In the genomic region with DNA sequence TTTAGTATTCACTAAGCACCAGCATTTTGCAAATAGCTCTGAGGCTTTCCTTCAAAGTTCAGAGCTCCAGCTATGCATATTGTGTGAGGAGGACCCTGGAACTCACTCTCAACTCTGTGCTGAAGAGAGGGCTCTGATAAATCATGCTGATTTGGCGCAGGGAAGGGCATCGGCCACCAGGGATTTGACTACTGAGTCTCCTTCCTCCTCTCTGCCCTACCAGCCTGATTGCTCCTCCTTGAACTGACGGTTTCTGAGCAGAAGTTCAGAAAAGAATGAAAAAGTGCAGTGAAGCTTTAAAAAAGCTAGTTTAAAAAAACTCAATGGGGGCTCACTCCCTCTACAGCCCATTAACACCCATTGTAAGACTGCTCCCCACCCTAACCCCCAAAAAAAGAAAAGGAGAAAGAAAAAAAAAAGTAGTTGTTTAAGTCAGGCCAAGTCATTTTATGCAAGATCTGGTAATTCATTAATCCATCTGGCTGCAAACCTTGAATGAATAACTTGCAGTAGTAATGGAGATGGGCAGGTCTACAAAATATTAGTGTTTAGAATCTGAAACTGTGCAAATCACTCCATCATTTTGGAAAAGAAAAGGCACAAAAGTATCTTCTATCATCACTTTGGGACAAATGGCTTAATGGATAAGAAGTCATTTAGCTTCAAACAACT, we compare ENCODE assay signal across 30 cellular contexts. TPM values are rescaled to one million over a fixed set of nuclear protein-coding genes. Genes with fewer than 3 reads are reported as not detected.
DNase-seq lines count a peak whose midpoint lies in the region; ATAC-seq and TF ChIP-seq lines count a peak whose summit lies in the region.
"Had no signal": no experiment of that assay in that cellular context is flagged by ENCODE, and none has a peak within 500 bp of the region (broad histone marks: within the 10 kb centered on the region; RNA-seq: fewer than 3 reads in every experiment).

No MANE protein-coding gene starts in this region.

- H3K4me2 ChIP-seq in H9 (ENCODE audit: insufficient read depth, insufficient read length, low read length) (no peak overlapping the region), hepatocyte (peak overlapping the region; percentile 30)
- H3K4me2 ChIP-seq: BLaER1 treated with 17β-estradiol and CSF1 and Interleukin-3, amounts not matched to agents 10 nM and 100 nM had no signal

- peaks cover 19% of the 10 kb centered on the region for H3K4me1 ChIP-seq in H9 (ENCODE audit: insufficient read depth, low read length)
- H3K4me1 ChIP-seq in hepatocyte (ENCODE audit: insufficient read depth) = peaks cover 36% of the 10 kb centered on the region
- peaks cover 28 to 49% of the 10 kb centered on the region in 2 donors for H3K4me1 ChIP-seq in mucosa of rectum (ENCODE audit: control insufficient read depth in 2 of 2, insufficient read depth in 2 of 2, low read length in 2 of 2)
- H3K4me1 ChIP-seq: BLaER1 treated with 17β-estradiol and CSF1 and Interleukin-3, amounts not matched to agents 10 nM and 100 nM; HAP-1 had no signal

- H2BK120ac ChIP-seq in H9 (ENCODE audit: low read depth, low read length, poor library complexity, severe bottlenecking) = no peak overlapping the region

- H3K9me3 ChIP-seq in H9 (ENCODE audit: control insufficient read depth, low read depth, low read length) (no peaks in the 10 kb centered on the region), hepatocyte (ENCODE audit: low read depth) (no peaks in the 10 kb centered on the region), mucosa of rectum (ENCODE audit: control insufficient read depth in 2 of 2, low read length in 2 of 2) (no peaks in the 10 kb centered on the region)
- H3K9me3 ChIP-seq: BLaER1 treated with 17β-estradiol and CSF1 and Interleukin-3, amounts not matched to agents 10 nM and 100 nM; HAP-1; tibial nerve had no signal

- H3K79me2 ChIP-seq in H9 (ENCODE audit: insufficient read depth, low read length) = no peaks in the 10 kb centered on the region
- H3K79me2 ChIP-seq in hepatocyte = no peaks in the 10 kb centered on the region

- H3K18ac ChIP-seq in H9 (ENCODE audit: insufficient read length, low read depth, low read length) = no peak overlapping the region

- H3K4me3 ChIP-seq in hepatocyte (no peak overlapping the region), mucosa of rectum (ENCODE audit: low read length in 2 of 2) (peak overlapping the region in 1 of 2 donors; percentile 32)
- H3K4me3 ChIP-seq: BLaER1 treated with 17β-estradiol and CSF1 and Interleukin-3, amounts not matched to agents 10 nM and 100 nM; HAP-1; tibial nerve had no signal

- no peak overlapping the region for H2BK12ac ChIP-seq in H9 (ENCODE audit: insufficient read length, low read depth, low read length)

- H2AFZ ChIP-seq in H9 (ENCODE audit: low read length) (no peak overlapping the region), hepatocyte (no peak overlapping the region)

- H3K23ac ChIP-seq in H9 (ENCODE audit: insufficient read length, low read depth, low read length) = no peak overlapping the region

- H3K9ac ChIP-seq in H9 (ENCODE audit: extremely low read depth, insufficient read length, low read length) (no peak overlapping the region), mucosa of rectum (ENCODE audit: low read depth in 1 of 2, low read length in 2 of 2) (peak overlapping the region in 1 of 2 donors; percentile 26)
- H3K9ac ChIP-seq: BLaER1 treated with 17β-estradiol and CSF1 and Interleukin-3, amounts not matched to agents 10 nM and 100 nM had no signal

- no peak overlapping the region for H3T11ph ChIP-seq in H9 (ENCODE audit: low read length)

- no peak overlapping the region for H3K56ac ChIP-seq in H9 (ENCODE audit: insufficient read length, low read depth, low read length)

- H3K36me3 ChIP-seq in hepatocyte (replicated peaks; ENCODE audit: insufficient read depth, low read depth) (no peaks in the 10 kb centered on the region), mucosa of rectum (ENCODE audit: control insufficient read depth in 2 of 2, insufficient read depth in 2 of 2, low read length in 2 of 2) (peaks cover 0 to 2% of the 10 kb centered on the region in 2 donors)
- H3K36me3 ChIP-seq: BLaER1 treated with 17β-estradiol and CSF1 and Interleukin-3, amounts not matched to agents 10 nM and 100 nM; HAP-1; tibial nerve had no signal

- H3K4me3 Mint-ChIP-seq in H9 = no peak overlapping the region
- H3K4me3 Mint-ChIP-seq: activated CD8-positive, alpha-beta T cell treated with anti-CD3 and anti-CD28 coated beads for 36 hours; activated naive CD8-positive, alpha-beta T cell treated with anti-CD3 and anti-CD28 coated beads for 36 hours; naive B cell had no signal

- no peaks in the 10 kb centered on the region for H4K20me1 ChIP-seq in H9 (ENCODE audit: control insufficient read depth, insufficient read depth, insufficient read length)
- H4K20me1 ChIP-seq in hepatocyte (ENCODE audit: insufficient read depth, poor library complexity, severe bottlenecking) = no peaks in the 10 kb centered on the region
- H4K20me1 ChIP-seq: BLaER1 treated with 17β-estradiol and CSF1 and Interleukin-3, amounts not matched to agents 10 nM and 100 nM had no signal

- no peaks in the 10 kb centered on the region for H3K9me3 Mint-ChIP-seq in H9
- H3K9me3 Mint-ChIP-seq: activated CD8-positive, alpha-beta T cell treated with anti-CD3 and anti-CD28 coated beads for 36 hours; activated naive CD8-positive, alpha-beta T cell treated with anti-CD3 and anti-CD28 coated beads for 36 hours had no signal

- no peak overlapping the region for H4K5ac ChIP-seq in H9 (ENCODE audit: insufficient read length, low read depth, low read length)

- H3K14ac ChIP-seq in H9 (ENCODE audit: insufficient read depth, low read length) = no peak overlapping the region

- no peaks in the 10 kb centered on the region for H3K27me3 ChIP-seq in H9 (ENCODE audit: insufficient read depth, low read length)
- no peaks in the 10 kb centered on the region for H3K27me3 ChIP-seq in hepatocyte
- no peaks in the 10 kb centered on the region for H3K27me3 ChIP-seq in mucosa of rectum (ENCODE audit: control insufficient read depth in 2 of 2, insufficient read depth in 2 of 2, low read length in 2 of 2)
- H3K27me3 ChIP-seq: BLaER1 treated with 17β-estradiol and CSF1 and Interleukin-3, amounts not matched to agents 10 nM and 100 nM; tibial nerve had no signal

- no peaks in the 10 kb centered on the region for H3K27me3 Mint-ChIP-seq in H9 (ENCODE audit: low read depth)
- H3K27me3 Mint-ChIP-seq: activated CD8-positive, alpha-beta T cell treated with anti-CD3 and anti-CD28 coated beads for 36 hours had no signal

- H3K4me1 Mint-ChIP-seq in H9 = peaks cover 30 to 61% of the 10 kb centered on the region in 2 experiments
- H3K4me1 Mint-ChIP-seq: activated naive CD8-positive, alpha-beta T cell treated with anti-CD3 and anti-CD28 coated beads for 36 hours; naive B cell had no signal

- no peaks in the 10 kb centered on the region for H3K23me2 ChIP-seq in H9 (ENCODE audit: insufficient read length, low read depth, low read length, poor library complexity, severe bottlenecking)

- H2BK20ac ChIP-seq in H9 (ENCODE audit: low read depth, low read length, poor library complexity, severe bottlenecking) = no peak overlapping the region

- no peak overlapping the region for H2BK15ac ChIP-seq in H9 (ENCODE audit: low read depth, low read length)

- H3K9me2 ChIP-seq in hepatocyte (replicated peaks; ENCODE audit: insufficient read depth) = no peaks in the 10 kb centered on the region

- in situ Hi-C loops in ACHN (cut with HindIII; ENCODE audit: low pct_ligation_motif_present, low pct_unique_long_range_greater_than_20kb, low sequenced_read_pairs) = no loop called here

- H3K79me1 ChIP-seq in H9 (ENCODE audit: insufficient read depth, low read depth, low read length, poor library complexity, severe bottlenecking) = no peaks in the 10 kb centered on the region

- DNase-seq in ACHN (peak; percentile 70), H9 (no peak), hepatocyte (ENCODE audit: low spot score) (no peak), GOT3 (lab: John Stamatoyannopoulos, UW) (no peak), NCI-H2227 (lab: John Stamatoyannopoulos, UW; ENCODE audit: unreplicated experiment) (no peak)
- no peak for DNase-seq in activated CD4-positive, alpha-beta T cell treated with anti-CD3 and anti-CD28 coated beads for 4 hours
- DNase-seq: activated CD4-positive, alpha-beta T cell treated with anti-CD3 and anti-CD28 coated beads for 1 hour; activated CD8-positive, alpha-beta T cell treated with anti-CD3 and anti-CD28 coated beads for 36 hours; activated naive CD8-positive, alpha-beta T cell treated with anti-CD3 and anti-CD28 coated beads for 36 hours; aorta; caudate nucleus; dermis blood vessel endothelial cell; DND-41; mesenchymal stem cell; MV-4-11; naive B cell; NCI-H146; NCI-H2107; NCI-H446 treated with DMSO at 0.1 percent for 48 hours; NCI-H82; occipital lobe; retina; RPMI8226; stimulated activated CD4-positive, alpha-beta T cell treated with anti-CD3 and anti-CD28 coated beads, Interleukin-2, amount 100 ng/mL, for 24 hours; T-helper 1 cell had no signal

- no peak overlapping the region for H2BK5ac ChIP-seq in H9 (ENCODE audit: insufficient read length, low read length)

- H3K4ac ChIP-seq in H9 (ENCODE audit: low read depth, low read length) = no peak overlapping the region

- H3K27ac ChIP-seq in H9 (ENCODE audit: insufficient read length, low read depth, low read length) (no peak overlapping the region), hepatocyte (no peak overlapping the region), mucosa of rectum (ENCODE audit: low read depth in 2 of 2, low read length in 2 of 2) (peak overlapping the region; percentile 71 to 73)
- H3K27ac ChIP-seq: BLaER1 treated with 17β-estradiol and CSF1 and Interleukin-3, amounts not matched to agents 10 nM and 100 nM; tibial nerve had no signal

- ATAC-seq in GM21367 (IDR thresholded peaks at IDR 0.05; ENCODE audit: unreplicated experiment) = no peak
- ATAC-seq: activated CD8-positive, alpha-beta T cell treated with anti-CD3 and anti-CD28 coated beads for 36 hours had no signal

- H3K27ac Mint-ChIP-seq in H9 = peak overlapping the region in 2 of 3 experiments; percentile 5 to 23; a peak in 1 of 7 replicates
- H3K27ac Mint-ChIP-seq: activated CD8-positive, alpha-beta T cell treated with anti-CD3 and anti-CD28 coated beads for 36 hours; activated naive CD8-positive, alpha-beta T cell treated with anti-CD3 and anti-CD28 coated beads for 36 hours; naive B cell had no signal

- H4K91ac ChIP-seq in H9 (ENCODE audit: insufficient read length, low read depth, low read length) = no peak overlapping the region

- no CpG with 5 or more reads among the region's 3 CpGs for WGBS in H9 (ENCODE audit: extremely low coverage, insufficient read length, low lambda C conversion rate)
- 76% methylated on average over 3 of the region's 3 CpGs for WGBS in hepatocyte (ENCODE audit: low lambda C conversion rate, missing lambda C conversion rate)

- H2AK5ac ChIP-seq in H9 (ENCODE audit: insufficient read length, low read length) = no peak overlapping the region

- H3K36me3 Mint-ChIP-seq in H9 (ENCODE audit: insufficient read depth in 1 of 3, low read depth in 3 of 3) = no peaks in the 10 kb centered on the region; a peak in 1 of 7 replicates
- H3K36me3 Mint-ChIP-seq: activated naive CD8-positive, alpha-beta T cell treated with anti-CD3 and anti-CD28 coated beads for 36 hours; naive B cell had no signal

- H4K8ac ChIP-seq in H9 (replicated peaks; ENCODE audit: insufficient read length, low read depth, low read length) = no peak overlapping the region

- TF ChIP-seq CTCF in H9 (conservative IDR thresholded peaks at IDR 0.05) = peak; percentile 30; the same call in 2 of the 3 replicates
- no peak for TF ChIP-seq CTCF in hepatocyte (IDR thresholded peaks at IDR 0.05; ENCODE audit: poor library complexity)

RNA-seq across cellular contexts. Expression of gene PPARGC1A, which starts 13.3 kb away (rescaled TPM):
- total RNA-seq in H9 (2021) (1.2 and 1.7 TPM in 2 replicates), hepatocyte (16.6 and 18.7 TPM in 2 replicates)
- polyA plus RNA-seq in hepatocyte = 4.2 and 6.7 TPM in 2 replicates
- total RNA-seq: activated CD8-positive, alpha-beta T cell treated with anti-CD3 and anti-CD28 coated beads for 36 hours; activated naive CD8-positive, alpha-beta T cell treated with anti-CD3 and anti-CD28 coated beads for 36 hours had no signal

Comparison
In these comparisons a context has a peak if more than half of its experiments do, and no peak if none do; other contexts are left out.
1. H3K27ac ChIP-seq: peak in mucosa of rectum (2 of 2); none in H9 (single experiment) and hepatocyte (single experiment).